In the genomic region with DNA sequence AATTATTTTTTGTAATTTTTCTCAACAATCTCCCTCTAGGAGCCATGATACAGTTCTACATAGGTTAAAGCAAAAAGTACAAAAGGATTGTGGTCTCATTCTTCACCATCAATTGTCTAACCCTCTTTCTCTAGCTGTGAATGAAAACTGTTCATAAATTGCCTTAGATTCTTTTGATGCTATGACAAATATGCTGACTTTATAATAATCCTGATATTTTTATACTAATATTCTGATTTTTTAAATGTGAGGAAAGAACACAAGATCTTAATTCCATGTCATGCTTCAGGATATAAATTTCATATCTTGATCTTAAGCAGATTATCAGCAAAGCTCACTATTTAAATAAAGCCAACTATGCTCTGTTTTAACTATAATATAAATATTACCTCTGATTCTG, we compare ENCODE assay signal across 26 cellular contexts.
"Had no signal": no experiment of that assay in that cellular context is flagged by ENCODE, and none has a peak within 500 bp of the region (broad histone marks: within the 10 kb centered on the region; RNA-seq: fewer than 3 reads in every experiment).

No MANE protein-coding gene starts in this region.

- DNase-seq: naive thymus-derived CD8-positive, alpha-beta T cell; nephron progenitor cell; nucleus accumbens; pancreas; retina; stimulated activated CD4-positive, alpha-beta T cell treated with anti-CD3 and anti-CD28 coated beads, Interleukin-15, amount 100 ng/mL, for 24 hours; stimulated activated CD4-positive, alpha-beta T cell treated with anti-CD3 and anti-CD28 coated beads, Interleukin-2, amount 100 ng/mL, for 24 hours; stimulated activated CD4-positive, alpha-beta T cell treated with anti-CD3 and anti-CD28 coated beads, Interleukin-2, amount 100 ng/mL, for 48 hours; stimulated activated CD4-positive, alpha-beta T cell treated with anti-CD3 and anti-CD28 coated beads, Interleukin-4, amount 100 ng/mL, for 24 hours; stimulated activated naive B cell treated with anti-CD40 and anti-IgM and Interleukin-4, amounts not matched to agents 10 μg/mL and 1 μg/mL and 100 μg/mL, for 72 hours; stimulated activated naive CD4-positive, alpha-beta T cell treated with Interleukin-2 at 50 U/mL for 16 hours; stomach; thyroid gland; trophoblast cell; upper lobe of left lung had no signal

- FAIRE-seq: pancreas, urothelium cell line had no signal

- H3K27me3 ChIP-seq: neutrophil, pancreas, right atrium auricular region, stomach, thyroid gland, tibial nerve, upper lobe of left lung, vagina had no signal

- H3K36me3 ChIP-seq: neutrophil, pancreas, prostate gland, thoracic aorta, thyroid gland, upper lobe of left lung, vagina had no signal

- H3K4me1 ChIP-seq: prostate gland, right atrium auricular region, thyroid gland, tibial nerve, upper lobe of left lung, vagina had no signal

- ATAC-seq: naive thymus-derived CD8-positive, alpha-beta T cell; natural killer cell treated with Interleukin-12 subunit alpha and Interleukin-12 subunit beta and Interleukin-15 and Interleukin-18, amount 100 ng/mL, for 72 hours; pancreas; sciatic nerve; stimulated activated effector memory CD8-positive, alpha-beta T cell treated with anti-CD3 and anti-CD28 coated beads, Interleukin-12 subunit alpha, Interleukin-12 subunit beta, amount 100 ng/mL, for 72 hours; stimulated activated naive B cell treated with anti-CD40 and anti-IgM and Interleukin-4, amounts not matched to agents 10 μg/mL and 1 μg/mL and 100 μg/mL, for 72 hours had no signal

- H3K4me3 ChIP-seq: pancreas, prostate gland, right atrium auricular region, skin epidermis, stomach, thoracic aorta, thyroid gland, tibial nerve, upper lobe of left lung, vagina had no signal

- H3K27ac ChIP-seq: neutrophil, pancreas, prostate gland, right atrium auricular region, skin epidermis, stomach, thoracic aorta, thyroid gland, upper lobe of left lung, vagina had no signal

- H3K9me3 ChIP-seq: neutrophil, pancreas, prostate gland, right atrium auricular region, stomach, thoracic aorta, thyroid gland, tibial nerve, upper lobe of left lung, vagina had no signal
